In genomic region chr11:121936781-121937447, GRCh38 we compare ENCODE assay signal across 19 cellular contexts.
A peak's percentile ranks its signal among the peaks of the same experiment; 100 is the strongest.
DNase-seq lines count a peak whose midpoint lies in the region; FAIRE-seq and TF ChIP-seq lines count a peak whose summit lies in the region.
"Had no signal": no experiment of that assay in that cellular context is flagged by ENCODE, and none has a peak within 500 bp of the region (broad histone marks: within the 10 kb centered on the region; RNA-seq: fewer than 3 reads in every experiment).

No MANE protein-coding gene starts in this region.

- DNase-seq in COLO829 (ENCODE audit: low spot score): peak; percentile 13
- peak; percentile 63 for DNase-seq in LHCN-M2 (ENCODE audit: low read depth)
- DNase-seq in mammary epithelial cell: peak; percentile 77
- DNase-seq in kidney tubule cell (ENCODE audit: low spot score): peak; percentile 11
- DNase-seq in activated CD4-positive, alpha-beta memory T cell treated with anti-CD3 and anti-CD28 coated beads for 36 hours: no peak
- no peak for DNase-seq in COLO668 (lab: John Stamatoyannopoulos, UW; ENCODE audit: unreplicated experiment)
- DNase-seq in kidney: no peak
- DNase-seq in vagina (ENCODE audit: extremely low spot score in 2 of 2): no peak
- DNase-seq: activated naive CD4-positive, alpha-beta T cell treated with Interleukin-2 at 50 U/mL for 16 hours; GOT3; mesenchymal stem cell; MV-4-11; Right ventricle myocardium superior; T-helper 2 cell had no signal

- H3K27me3 Mint-ChIP-seq in activated CD4-positive, alpha-beta memory T cell treated with anti-CD3 and anti-CD28 coated beads for 36 hours: peaks cover 3% of the 10 kb centered on the region
- H3K27me3 Mint-ChIP-seq: brain had no signal

- no peaks in the 10 kb centered on the region for H3K79me2 ChIP-seq in mammary epithelial cell (ENCODE audit: insufficient read depth, low read length)

- H3K4me1 ChIP-seq in mammary epithelial cell (ENCODE audit: insufficient read depth, low read length) (peaks cover 40% of the 10 kb centered on the region), kidney (ENCODE audit: control insufficient read depth in 1 of 2, insufficient read depth in 1 of 2, low read depth in 1 of 2, low read length in 2 of 2) (peaks cover 0 to under 1% of the 10 kb centered on the region in 2 donors), vagina (no peaks in the 10 kb centered on the region)
- H3K4me1 ChIP-seq: neural progenitor cell had no signal

- POLR2A ChIA-PET in activated CD4-positive, alpha-beta memory T cell treated with anti-CD3 and anti-CD28 coated beads for 36 hours (lab: Charles Lee): no interaction called here

- no peaks in the 10 kb centered on the region for H3K36me3 Mint-ChIP-seq in activated CD4-positive, alpha-beta memory T cell treated with anti-CD3 and anti-CD28 coated beads for 36 hours
- H3K36me3 Mint-ChIP-seq: brain, CD14-positive monocyte, neural progenitor cell had no signal

- dilution Hi-C loops in mammary epithelial cell (cut with HindIII; ENCODE audit: low sequenced_read_pairs): no loop called here

- H3K9me3 Mint-ChIP-seq in activated CD4-positive, alpha-beta memory T cell treated with anti-CD3 and anti-CD28 coated beads for 36 hours: no peaks in the 10 kb centered on the region

- no peak overlapping the region for H3K9ac ChIP-seq in mammary epithelial cell (ENCODE audit: insufficient read depth, low read length)
- no peak overlapping the region for H3K9ac ChIP-seq in kidney (ENCODE audit: low read length in 2 of 2)
- H3K9ac ChIP-seq: neural progenitor cell had no signal

- H3K4me1 Mint-ChIP-seq in activated CD4-positive, alpha-beta memory T cell treated with anti-CD3 and anti-CD28 coated beads for 36 hours (ENCODE audit: low read depth): no peaks in the 10 kb centered on the region

- H3K27ac ChIP-seq in mammary epithelial cell (ENCODE audit: insufficient read depth, low read depth, low read length) (peak overlapping the region; percentile 61), kidney (ENCODE audit: low read depth in 2 of 2, low read length in 2 of 2) (no peak overlapping the region), vagina (no peak overlapping the region)
- H3K27ac ChIP-seq: neural progenitor cell had no signal

- intact Hi-C loops in mammary epithelial cell (cut with micrococcal nuclease) (loop anchor here (2.0 kb wide), 1 partner anchor 164 kb away; no protein-coding TSS in a partner anchor), kidney (cut with DNase I) (no loop called here), vagina (cut with DNase I) (no loop called here)
- intact Hi-C loops in activated CD4-positive, alpha-beta memory T cell treated with anti-CD3 and anti-CD28 coated beads for 36 hours (cut with micrococcal nuclease): no loop called here

- no TSS peak for BruUV-seq in mammary epithelial cell (replicated peaks; lab: Mats Ljungman, UMichigan)

- CTCF ChIA-PET in mammary epithelial cell (lab: Charles Lee; ENCODE audit: low non-redundant PET): no interaction called here
- CTCF ChIA-PET in activated CD4-positive, alpha-beta memory T cell treated with anti-CD3 and anti-CD28 coated beads for 36 hours (lab: Charles Lee): no interaction called here

- 32% methylated on average over 5 of the region's 5 CpGs for WGBS in mammary epithelial cell (ENCODE audit: low coverage, missing lambda C conversion rate)

- peak overlapping the region; percentile 73 for H3K4me2 ChIP-seq in mammary epithelial cell (ENCODE audit: insufficient read depth, low read depth, low read length)
- H3K4me2 ChIP-seq: neural progenitor cell had no signal

- no peak for FAIRE-seq in kidney (lab: Jason Lieb, UNC)
- FAIRE-seq: GM12878, HepG2 had no signal

- no peak overlapping the region for H3K4me3 Mint-ChIP-seq in activated CD4-positive, alpha-beta memory T cell treated with anti-CD3 and anti-CD28 coated beads for 36 hours
- H3K4me3 Mint-ChIP-seq: brain, CD14-positive monocyte, neural progenitor cell had no signal

- no peaks in the 10 kb centered on the region for H4K20me1 ChIP-seq in mammary epithelial cell (ENCODE audit: insufficient read depth, low read length)

- no peak for TF ChIP-seq CTCF in mammary epithelial cell (conservative IDR thresholded peaks at IDR 0.05 in 1 of 2, IDR thresholded peaks at IDR 0.05 in 1 of 2; ENCODE audit: extremely low read depth in 1 of 2, insufficient read depth in 1 of 2, low read depth in 1 of 2, low read length in 2 of 2)
- no peak for TF ChIP-seq CTCF in kidney (IDR thresholded peaks at IDR 0.05; ENCODE audit: borderline replicate concordance, extremely low read depth, insufficient read depth)
- no peak for TF ChIP-seq CTCF in vagina (IDR thresholded peaks at IDR 0.05)

- H3K27ac Mint-ChIP-seq in activated CD4-positive, alpha-beta memory T cell treated with anti-CD3 and anti-CD28 coated beads for 36 hours: no peak overlapping the region
- H3K27ac Mint-ChIP-seq: brain, CD14-positive monocyte, neural progenitor cell had no signal

- H2AFZ ChIP-seq in mammary epithelial cell (ENCODE audit: low read depth, low read length): peak overlapping the region; percentile 62
- H2AFZ ChIP-seq: neural progenitor cell had no signal

- no peaks in the 10 kb centered on the region for H3K36me3 ChIP-seq in mammary epithelial cell (ENCODE audit: insufficient read depth, low read length)
- H3K36me3 ChIP-seq in kidney (ENCODE audit: control insufficient read depth in 1 of 2, insufficient read depth in 2 of 2, low read length in 2 of 2): no peaks in the 10 kb centered on the region
- H3K36me3 ChIP-seq in vagina: no peaks in the 10 kb centered on the region
- H3K36me3 ChIP-seq: neural progenitor cell had no signal

- no peaks in the 10 kb centered on the region for H3K27me3 ChIP-seq in mammary epithelial cell (ENCODE audit: insufficient read depth, low read length)
- no peaks in the 10 kb centered on the region for H3K27me3 ChIP-seq in vagina
- H3K27me3 ChIP-seq: neural progenitor cell had no signal

- H3K9me3 ChIP-seq in mammary epithelial cell (replicated peaks; ENCODE audit: insufficient read depth, low read length): no peaks in the 10 kb centered on the region
- H3K9me3 ChIP-seq in kidney (ENCODE audit: control insufficient read depth in 1 of 2, low read length in 2 of 2): no peaks in the 10 kb centered on the region
- H3K9me3 ChIP-seq in vagina: no peaks in the 10 kb centered on the region

- in situ Hi-C loops in mammary epithelial cell (cut with MboI; ENCODE audit: low sequenced_read_pairs in 2 of 2): no loop called here

- TF ChIP-seq POLR2A in vagina (IDR thresholded peaks at IDR 0.05): no peak

- H3K4me3 ChIP-seq in mammary epithelial cell (replicated peaks in 1 of 3; ENCODE audit: insufficient read depth in 1 of 3, low read depth in 2 of 3, low read length in 3 of 3): no peak overlapping the region
- H3K4me3 ChIP-seq in kidney (ENCODE audit: low read length in 2 of 2): no peak overlapping the region
- H3K4me3 ChIP-seq in vagina: no peak overlapping the region
- H3K4me3 ChIP-seq: GM12878, neural progenitor cell had no signal

Comparison
In these comparisons a context has a peak if more than half of its experiments do, and no peak if none do; other contexts are left out.
1. DNase-seq: peak in COLO829 (single experiment), LHCN-M2 (single experiment), mammary epithelial cell (single experiment) and kidney tubule cell (single experiment); none in activated CD4-positive, alpha-beta memory T cell treated with anti-CD3 and anti-CD28 coated beads for 36 hours (single experiment), COLO668 (single experiment), kidney (single experiment) and vagina (0 of 2).